8 cellular contexts compared by ENCODE assay signal in the genomic region with DNA sequence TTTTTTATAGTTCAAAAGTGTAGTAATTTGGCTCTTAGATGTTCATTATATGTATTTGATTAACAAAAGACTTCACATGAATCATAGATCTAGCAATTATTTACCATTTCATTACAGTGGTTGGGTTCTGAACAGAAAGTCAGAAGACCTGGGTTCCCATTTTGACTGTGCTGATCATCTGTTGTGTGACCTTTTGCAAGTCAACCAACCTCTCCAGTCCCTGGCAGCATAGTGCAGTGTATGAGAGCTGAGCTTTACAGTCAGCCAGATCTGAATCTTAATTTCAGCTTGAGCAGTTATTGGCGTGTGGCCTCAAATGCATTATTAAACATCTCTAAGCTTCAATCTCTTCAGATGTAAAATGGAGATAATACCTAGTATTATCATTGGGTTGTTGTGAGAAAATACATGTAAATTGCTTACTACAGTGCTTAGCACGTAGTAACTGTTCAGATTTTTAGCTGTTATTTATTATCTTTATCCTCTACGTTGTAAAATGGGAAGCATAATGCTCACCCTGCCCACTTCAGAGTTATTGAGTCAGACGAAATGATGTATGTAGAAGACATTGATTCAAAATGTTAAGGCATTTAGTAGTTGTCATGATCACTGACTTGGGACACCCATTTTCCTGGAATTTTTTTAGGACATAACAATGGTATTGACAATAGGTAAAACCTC.
DNase-seq lines count a peak whose midpoint lies in the region; ATAC-seq lines count a peak whose summit lies in the region.

No MANE protein-coding gene starts in this region.

- H3K4me1 Mint-ChIP-seq in activated CD4-positive, alpha-beta memory T cell treated with anti-CD3 and anti-CD28 coated beads, Interleukin-2, amount 10 ng/mL, durations not matched to agents 7 days and 5 days, result peaks cover 77% of the 10 kb centered on the region

- peak; percentile 21 for ATAC-seq in Right ventricle myocardium superior (ENCODE audit: poor library complexity)
- no peak for ATAC-seq in Right ventricle myocardium inferior
- ATAC-seq in HG03139 (IDR thresholded peaks at IDR 0.05; ENCODE audit: unreplicated experiment), result peak; percentile 44

- H3K27ac Mint-ChIP-seq in activated CD4-positive, alpha-beta memory T cell treated with anti-CD3 and anti-CD28 coated beads, Interleukin-2, amount 10 ng/mL, durations not matched to agents 7 days and 5 days, result peak overlapping the region; percentile 99

- H3K27me3 Mint-ChIP-seq in activated CD4-positive, alpha-beta memory T cell treated with anti-CD3 and anti-CD28 coated beads, Interleukin-2, amount 10 ng/mL, durations not matched to agents 7 days and 5 days, result no peaks in the 10 kb centered on the region

- intact Hi-C loops in Right ventricle myocardium superior (cut with DNase I) (no loop called here), Right ventricle myocardium inferior (cut with DNase I) (no loop called here)

- H3K4me3 ChIP-seq in mononuclear cell (ENCODE audit: low read length), result peak overlapping the region; percentile 45
- H3K4me3 ChIP-seq in H7 (ENCODE audit: insufficient read depth, low read depth, low read length), result no peak overlapping the region

- no peaks in the 10 kb centered on the region for H3K9me3 Mint-ChIP-seq in activated CD4-positive, alpha-beta memory T cell treated with anti-CD3 and anti-CD28 coated beads, Interleukin-2, amount 10 ng/mL, durations not matched to agents 7 days and 5 days

- H3K4me3 Mint-ChIP-seq in activated CD4-positive, alpha-beta memory T cell treated with anti-CD3 and anti-CD28 coated beads, Interleukin-2, amount 10 ng/mL, durations not matched to agents 7 days and 5 days, result peak overlapping the region; percentile 96

- DNase-seq in Right ventricle myocardium superior, result no peak
- no peak for DNase-seq in Right ventricle myocardium inferior (ENCODE audit: missing footprints)
- DNase-seq in activated CD4-positive, alpha-beta memory T cell treated with anti-CD3 and anti-CD28 coated beads, Interleukin-2, amount 10 ng/mL, durations not matched to agents 7 days and 5 days, result peak; percentile 65
- no peak for DNase-seq in NCI-H1105 (lab: John Stamatoyannopoulos, UW)
- DNase-seq in H7, result no peak
- DNase-seq in NCI-H446 treated with DMSO at 0.1 percent for 48 hours (lab: John Stamatoyannopoulos, UW), result no peak

- H3K9me3 ChIP-seq in mononuclear cell (ENCODE audit: low read depth, low read length), result no peaks in the 10 kb centered on the region

- peaks cover 76% of the 10 kb centered on the region for H3K4me1 ChIP-seq in mononuclear cell (ENCODE audit: insufficient read depth, low read length)

- peaks cover 64% of the 10 kb centered on the region for H3K36me3 Mint-ChIP-seq in activated CD4-positive, alpha-beta memory T cell treated with anti-CD3 and anti-CD28 coated beads, Interleukin-2, amount 10 ng/mL, durations not matched to agents 7 days and 5 days (ENCODE audit: low read depth)

- CTCF ChIA-PET in activated CD4-positive, alpha-beta memory T cell treated with anti-CD3 and anti-CD28 coated beads, Interleukin-2, amount 10 ng/mL, durations not matched to agents 7 days and 5 days (lab: Charles Lee), result interaction anchor here (1.0 to 6.0 kb wide), 5 partner anchors 13 to 106 kb away, joined by 3 to 46 read pairs (median 3); no protein-coding TSS in a partner anchor

- H3K27me3 ChIP-seq in mononuclear cell (ENCODE audit: insufficient read depth, low read length) (no peaks in the 10 kb centered on the region), H7 (ENCODE audit: control insufficient read depth, insufficient read depth, low read length) (no peaks in the 10 kb centered on the region)

- POLR2A ChIA-PET in activated CD4-positive, alpha-beta memory T cell treated with anti-CD3 and anti-CD28 coated beads, Interleukin-2, amount 10 ng/mL, durations not matched to agents 7 days and 5 days (lab: Charles Lee), result interaction anchor here (0.9 to 6.0 kb wide), 20 partner anchors 9 to 374 kb away, joined by 3 to 285 read pairs (median 7); a partner anchor contains a TSS

- H3K36me3 ChIP-seq in H7 (replicated peaks; ENCODE audit: control insufficient read depth, insufficient read depth, low read length), result peaks cover 1% of the 10 kb centered on the region
